12 cellular contexts compared by ENCODE assay signal in the genomic region with DNA sequence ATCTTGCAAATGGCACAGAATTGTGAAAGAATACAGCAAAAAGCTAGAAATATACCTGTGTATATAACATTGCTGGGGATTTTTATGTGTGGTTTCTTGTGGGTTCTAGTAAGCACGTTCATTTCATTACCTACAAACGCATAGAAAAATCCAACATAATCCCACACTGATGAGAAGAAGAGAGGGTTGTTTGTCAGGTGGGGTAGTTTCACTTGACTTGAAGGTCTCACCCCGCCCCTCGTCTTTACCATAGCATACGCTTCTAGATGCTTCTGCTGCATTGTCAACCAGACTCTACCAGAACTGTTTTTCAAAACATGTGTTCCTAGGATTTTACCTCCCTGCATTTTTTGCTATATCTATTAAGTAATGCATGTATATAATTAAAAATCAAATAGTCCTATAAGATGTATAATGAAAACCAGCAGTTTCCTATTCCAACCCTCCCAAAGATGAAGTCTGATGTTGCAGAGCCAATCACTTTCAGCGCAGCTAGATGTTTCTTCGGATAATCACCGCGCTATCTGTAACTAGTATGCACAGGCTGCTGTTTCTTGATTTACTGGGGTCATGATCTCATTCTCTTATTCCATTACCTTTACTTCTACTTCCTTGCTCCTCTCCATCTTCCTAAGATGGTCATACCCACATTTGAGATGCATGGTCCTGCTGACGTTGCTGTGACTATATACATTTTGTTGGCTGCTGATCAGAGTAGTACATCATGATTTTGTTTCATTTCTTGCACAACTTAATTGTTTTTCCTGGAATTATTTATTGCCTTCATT.
DNase-seq lines count a peak whose midpoint lies in the region; ATAC-seq and TF ChIP-seq lines count a peak whose summit lies in the region.
"Had no signal": no experiment of that assay in that cellular context is flagged by ENCODE, and none has a peak within 500 bp of the region (broad histone marks: within the 10 kb centered on the region; RNA-seq: fewer than 3 reads in every experiment).

No MANE protein-coding gene starts in this region.

- H3K27me3 ChIP-seq in SJSA1 (replicated peaks) (no peaks in the 10 kb centered on the region), brain microvascular endothelial cell (replicated peaks) (no peaks in the 10 kb centered on the region), right cardiac atrium (ENCODE audit: control insufficient read depth, insufficient read depth) (no peaks in the 10 kb centered on the region)
- H3K27me3 ChIP-seq: ascending aorta, esophagus squamous epithelium had no signal

- no peaks in the 10 kb centered on the region for H3K36me3 ChIP-seq in SJSA1
- H3K36me3 ChIP-seq in brain microvascular endothelial cell (replicated peaks), result no peaks in the 10 kb centered on the region
- H3K36me3 ChIP-seq: ascending aorta, esophagus squamous epithelium had no signal

- TF ChIP-seq CTCF in brain microvascular endothelial cell (IDR thresholded peaks at IDR 0.05; ENCODE audit: low read depth, low read length, missing control alignments) (no peak), lower leg skin (IDR thresholded peaks at IDR 0.05) (no peak)

- H3K4me3 ChIP-seq in SJSA1 (no peak overlapping the region), brain microvascular endothelial cell (ENCODE audit: low read depth, low read length) (no peak overlapping the region), lower leg skin (ENCODE audit: low read depth, poor library complexity, severe bottlenecking) (no peak overlapping the region), right cardiac atrium (ENCODE audit: low read length) (no peak overlapping the region)
- H3K4me3 ChIP-seq: ascending aorta, esophagus squamous epithelium had no signal

- H3K9me3 ChIP-seq in SJSA1 (replicated peaks) (no peaks in the 10 kb centered on the region), right cardiac atrium (ENCODE audit: control insufficient read depth, low read length) (no peaks in the 10 kb centered on the region)
- H3K9me3 ChIP-seq: ascending aorta, esophagus squamous epithelium had no signal

- in situ Hi-C loops in brain microvascular endothelial cell (cut with HindIII; ENCODE audit: low pct_ligation_motif_present, low sequenced_read_pairs), result no loop called here

- intact Hi-C loops in lower leg skin (cut with DNase I; ENCODE audit: low total_unique reads), result loop anchor here (10.0 kb wide), 1 partner anchor 401 kb away; no protein-coding TSS in a partner anchor
- intact Hi-C loops in right cardiac atrium (cut with DNase I), result loop anchor here (5.0 to 10.0 kb wide), 3 partner anchors 394 to 481 kb away; no protein-coding TSS in a partner anchor

- peak; percentile 16 for DNase-seq in stimulated activated CD4-positive, alpha-beta T cell treated with anti-CD3 and anti-CD28 coated beads, Interleukin-4, amount 100 ng/mL, for 1 hour
- DNase-seq in stimulated activated CD4-positive, alpha-beta T cell treated with anti-CD3 and anti-CD28 coated beads, Interleukin-12 subunit alpha, Interleukin-12 subunit beta, amount 100 ng/mL, for 4 hours, result no peak
- DNase-seq in SJSA1 (ENCODE audit: low read depth in 1 of 2, low spot score in 2 of 2) (no peak), brain microvascular endothelial cell (no peak), lower leg skin (ENCODE audit: low spot score in 2 of 2) (no peak), SKM-1 treated with dmso at 0.1 percent for 144 hours (lab: John Stamatoyannopoulos, UW; ENCODE audit: unreplicated experiment) (no peak), C1 segment of cervical spinal cord (lab: John Stamatoyannopoulos, UW) (no peak), right cardiac atrium (no peak)
- DNase-seq: esophagus squamous epithelium, MM.1S, NCI-H774 had no signal

- TF ChIP-seq POLR2A in lower leg skin (IDR thresholded peaks at IDR 0.05), result no peak

- ATAC-seq in right cardiac atrium, result no peak

- H3K27ac ChIP-seq in SJSA1 (peak overlapping the region; percentile 94), brain microvascular endothelial cell (peak overlapping the region; percentile 97), right cardiac atrium (ENCODE audit: low read length) (no peak overlapping the region)

- WGBS in lower leg skin, 2 donors, result 87 to 93% methylated on average over 10 of the region's 10 CpGs
- 89% methylated on average over 10 of the region's 10 CpGs for WGBS in right cardiac atrium

- H3K4me1 ChIP-seq in SJSA1 (replicated peaks) (peaks cover 48% of the 10 kb centered on the region), right cardiac atrium (ENCODE audit: control insufficient read depth, insufficient read depth, low read length) (no peaks in the 10 kb centered on the region)
